In genomic region chr20:34525709-34526416, GRCh38 we compare ENCODE assay signal across 8 cellular contexts. TPM values are rescaled to one million over a fixed set of nuclear protein-coding genes. Genes with fewer than 3 reads are reported as not detected.
DNase-seq lines count a peak whose midpoint lies in the region; ATAC-seq and TF ChIP-seq lines count a peak whose summit lies in the region.

No MANE protein-coding gene starts in this region.

- no peaks in the 10 kb centered on the region for H3K27me3 Mint-ChIP-seq in central memory CD8-positive, alpha-beta T cell

- H3K4me3 ChIP-seq in lower leg skin (ENCODE audit: low read depth, poor library complexity, severe bottlenecking) (no peak overlapping the region), thyroid gland (replicated peaks in 1 of 3) (no peak overlapping the region)

- no peaks in the 10 kb centered on the region for H3K9me3 Mint-ChIP-seq in central memory CD8-positive, alpha-beta T cell

- DNase-seq in CD1c-positive myeloid dendritic cell (ENCODE audit: extremely low spot score) (peak; percentile 7), NCI-H2196 (lab: John Stamatoyannopoulos, UW; ENCODE audit: unreplicated experiment) (peak; percentile 90), lower leg skin (ENCODE audit: low spot score in 2 of 2) (peak; percentile 90 to 96), thyroid gland (peak; percentile 51 to 57), AML-193 (lab: John Stamatoyannopoulos, UW) (no peak)
- DNase-seq in central memory CD8-positive, alpha-beta T cell (ENCODE audit: low spot score in 2 of 2): no peak

- H3K27me3 ChIP-seq in thyroid gland: no peaks in the 10 kb centered on the region

- no peak for ATAC-seq in central memory CD8-positive, alpha-beta T cell (replicated peaks; ENCODE audit: extremely low read depth, poor library complexity, severe bottlenecking)
- ATAC-seq in GM18870 (IDR thresholded peaks at IDR 0.05; ENCODE audit: unreplicated experiment) (no peak), HG02938 (IDR thresholded peaks at IDR 0.05; ENCODE audit: unreplicated experiment) (no peak)

- H3K36me3 ChIP-seq in thyroid gland: peaks cover 14 to 31% of the 10 kb centered on the region in 2 donors

- TF ChIP-seq CTCF in lower leg skin (IDR thresholded peaks at IDR 0.05): no peak
- no peak for TF ChIP-seq CTCF in thyroid gland (IDR thresholded peaks at IDR 0.05)

- intact Hi-C loops in lower leg skin (cut with DNase I; ENCODE audit: low total_unique reads): no loop called here
- intact Hi-C loops in thyroid gland (cut with DNase I): no loop called here

- H3K4me1 ChIP-seq in thyroid gland: peaks cover 16 to 50% of the 10 kb centered on the region in 2 donors

- H3K27ac Mint-ChIP-seq in central memory CD8-positive, alpha-beta T cell (ENCODE audit: low read depth): peak overlapping the region; percentile 68

- peaks cover 39% of the 10 kb centered on the region for H3K36me3 Mint-ChIP-seq in central memory CD8-positive, alpha-beta T cell (ENCODE audit: insufficient read depth)

- no peak for TF ChIP-seq POLR2A in lower leg skin (IDR thresholded peaks at IDR 0.05)
- no peak for TF ChIP-seq POLR2A in thyroid gland (IDR thresholded peaks at IDR 0.05)

- peaks cover 42% of the 10 kb centered on the region for H3K4me1 Mint-ChIP-seq in central memory CD8-positive, alpha-beta T cell

- H3K4me3 Mint-ChIP-seq in central memory CD8-positive, alpha-beta T cell: no peak overlapping the region

- WGBS in lower leg skin, 2 donors: 19 to 25% methylated on average over 14 of the region's 14 CpGs
- whole genome bisulfite sequencing in thyroid gland, 2 donors: 62% methylated on average over 14 of the region's 14 CpGs

- H3K9me3 ChIP-seq in thyroid gland: no peaks in the 10 kb centered on the region

- peak overlapping the region in 2 of 3 donors; percentile 41 to 76 for H3K27ac ChIP-seq in thyroid gland

RNA-seq across cellular contexts. Expression of gene DYNLRB1, which starts 9.6 kb away (rescaled TPM):
- total RNA-seq in lower leg skin (100 to 1,000 TPM; 162 to 232 (median 193) TPM), thyroid gland (100 to 1,000 TPM; 119 to 231 (median 210) TPM)

RNA-seq across cellular contexts. Expression of gene MAP1LC3A, which starts 32.7 kb away (rescaled TPM):
- total RNA-seq in lower leg skin: 100 to 1,000 TPM; 127 to 293 (median 147) TPM
- total RNA-seq in thyroid gland: 100 to 1,000 TPM; 119 to 163 (median 130) TPM

Comparison
In these comparisons a context has a peak if more than half of its experiments do, and no peak if none do; other contexts are left out.
1. DNase-seq: peak in CD1c-positive myeloid dendritic cell (single experiment), NCI-H2196 (single experiment), lower leg skin (2 of 2) and thyroid gland (2 of 2); none in central memory CD8-positive, alpha-beta T cell (0 of 2) and AML-193 (0 of 2).